In the genomic region with DNA sequence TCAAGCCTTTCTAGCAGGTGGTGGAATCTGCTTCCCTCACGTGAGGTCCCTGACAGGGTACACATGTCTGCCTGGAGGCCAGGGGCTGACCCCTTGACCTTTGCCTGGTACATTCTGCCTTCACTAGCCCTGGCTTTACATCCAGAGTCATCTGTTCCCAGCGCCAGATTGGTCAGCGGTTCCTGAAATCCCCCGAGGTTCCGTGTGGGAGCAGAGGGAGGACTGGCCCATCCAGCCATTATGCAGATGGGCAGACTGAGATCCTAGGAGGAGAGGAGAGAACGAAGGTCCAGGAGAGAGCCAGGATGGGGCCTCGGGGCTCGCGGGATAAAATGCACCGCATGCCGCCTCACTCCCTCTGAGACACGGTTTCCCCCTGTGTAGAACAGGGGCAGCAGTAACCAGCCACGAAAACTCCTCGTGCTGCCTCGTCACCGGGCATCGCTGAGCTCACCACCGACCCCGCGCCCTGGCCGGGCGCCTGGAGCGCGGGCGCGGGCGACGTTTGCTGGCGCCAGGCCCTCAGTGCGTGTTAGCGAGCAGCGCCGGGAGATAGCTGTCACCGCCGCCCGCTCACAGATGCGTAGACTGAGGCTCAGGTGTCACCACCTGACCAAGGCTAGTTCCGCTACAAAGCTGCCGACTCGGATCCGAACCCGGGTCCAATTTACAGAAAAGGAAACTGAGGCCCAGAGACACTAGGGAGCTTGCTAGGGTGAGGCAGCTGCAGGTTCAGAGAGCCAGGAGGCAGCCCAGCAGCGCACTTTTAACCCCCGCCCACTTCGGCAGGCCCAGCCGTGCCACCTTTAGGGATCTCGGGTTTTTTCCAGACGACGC, we compare ENCODE assay signal across 8 cellular contexts. TPM values are rescaled to one million over a fixed set of nuclear protein-coding genes. Genes with fewer than 3 reads are reported as not detected.
DNase-seq lines count a peak whose midpoint lies in the region; ATAC-seq and TF ChIP-seq lines count a peak whose summit lies in the region.

No MANE protein-coding gene starts in this region.

- no peak for DNase-seq in astrocyte of the spinal cord (ENCODE audit: low read depth, low spot score)
- peak in 1 of 2 donors; percentile 87 for DNase-seq in left lung
- no peak for DNase-seq in hippocampal formation (lab: John Stamatoyannopoulos, UW)
- DNase-seq in NCI-H1436 (lab: John Stamatoyannopoulos, UW) = no peak

- ATAC-seq in GM19372 (IDR thresholded peaks at IDR 0.05; ENCODE audit: low read depth, unreplicated experiment) = peak; percentile 2
- peak; percentile 0 for ATAC-seq in left lung

- in situ Hi-C loops in astrocyte of the spinal cord (cut with HindIII; ENCODE audit: low sequenced_read_pairs) = no loop called here

- TF ChIP-seq CTCF in astrocyte of the spinal cord (IDR thresholded peaks at IDR 0.05; ENCODE audit: low read depth, low read length) (no peak), left lung (IDR thresholded peaks at IDR 0.05) (no peak)

- no peaks in the 10 kb centered on the region for H3K9me3 ChIP-seq in BLaER1 treated with 17β-estradiol and CSF1 and Interleukin-3, amounts not matched to agents 10 nM and 100 nM (replicated peaks in 1 of 11)
- H3K9me3 ChIP-seq in HUES64 (ENCODE audit: insufficient read depth, low read depth, low read length) (no peaks in the 10 kb centered on the region), left lung (no peaks in the 10 kb centered on the region), thymus (ENCODE audit: control insufficient read depth) (no peaks in the 10 kb centered on the region)

- peaks cover 46 to 78% (median 65%) of the 10 kb centered on the region in 10 experiments for H3K4me1 ChIP-seq in BLaER1 treated with 17β-estradiol and CSF1 and Interleukin-3, amounts not matched to agents 10 nM and 100 nM
- H3K4me1 ChIP-seq in HUES64 (ENCODE audit: insufficient read depth, low read length) = peaks cover 18% of the 10 kb centered on the region
- peaks cover 30 to 77% of the 10 kb centered on the region in 2 donors for H3K4me1 ChIP-seq in left lung
- H3K4me1 ChIP-seq in thymus (ENCODE audit: control insufficient read depth, insufficient read depth, low read length) = peaks cover 44% of the 10 kb centered on the region

- no peaks in the 10 kb centered on the region; a peak in 1 of 22 replicates for H3K36me3 ChIP-seq in BLaER1 treated with 17β-estradiol and CSF1 and Interleukin-3, amounts not matched to agents 10 nM and 100 nM
- H3K36me3 ChIP-seq in HUES64 (ENCODE audit: insufficient read depth, low read length) (no peaks in the 10 kb centered on the region), left lung (no peaks in the 10 kb centered on the region), thymus (ENCODE audit: control insufficient read depth, insufficient read depth) (no peaks in the 10 kb centered on the region)

- intact Hi-C loops in left lung (cut with DNase I) = no loop called here

- peaks cover 9 to 19% (median 15%) of the 10 kb centered on the region in 11 experiments; a peak in 20 of 22 replicates for H3K27me3 ChIP-seq in BLaER1 treated with 17β-estradiol and CSF1 and Interleukin-3, amounts not matched to agents 10 nM and 100 nM
- H3K27me3 ChIP-seq in HUES64 (ENCODE audit: insufficient read depth, low read length) = peaks cover 24% of the 10 kb centered on the region
- no peaks in the 10 kb centered on the region for H3K27me3 ChIP-seq in left lung
- H3K27me3 ChIP-seq in thymus (ENCODE audit: control insufficient read depth, insufficient read depth) = peaks cover 3% of the 10 kb centered on the region

- H3K9ac ChIP-seq in BLaER1 treated with 17β-estradiol and CSF1 and Interleukin-3, amounts not matched to agents 10 nM and 100 nM = peak overlapping the region; percentile 36 to 95 (median 86); a peak in 21 of 22 replicates
- H3K9ac ChIP-seq in HUES64 (ENCODE audit: low read depth, low read length) = no peak overlapping the region

- H3K4me3 ChIP-seq in BLaER1 treated with 17β-estradiol and CSF1 and Interleukin-3, amounts not matched to agents 10 nM and 100 nM = peak overlapping the region; percentile 84 to 99 (median 92)
- H3K4me3 ChIP-seq in HUES64 (ENCODE audit: low read length) = peak overlapping the region; percentile 87
- peak overlapping the region; percentile 39 for H3K4me3 ChIP-seq in astrocyte of the spinal cord (ENCODE audit: low read depth, low read length)
- peak overlapping the region; percentile 82 to 99 for H3K4me3 ChIP-seq in left lung
- peak overlapping the region; percentile 98 for H3K4me3 ChIP-seq in thymus (ENCODE audit: low read length)

- H3K4me2 ChIP-seq in BLaER1 treated with 17β-estradiol and CSF1 and Interleukin-3, amounts not matched to agents 10 nM and 100 nM = peak overlapping the region; percentile 78 to 100 (median 91)

- H4K20me1 ChIP-seq in BLaER1 treated with 17β-estradiol and CSF1 and Interleukin-3, amounts not matched to agents 10 nM and 100 nM = peaks cover 21 to 49% (median 36%) of the 10 kb centered on the region in 11 experiments; a peak in 20 of 22 replicates

- WGBS in HUES64 = 51% methylated on average over 49 of the region's 49 CpGs
- WGBS in thymus = 27% methylated on average over 49 of the region's 49 CpGs

- H3K27ac ChIP-seq in BLaER1 treated with 17β-estradiol and CSF1 and Interleukin-3, amounts not matched to agents 10 nM and 100 nM = peak overlapping the region in 3 of 11 experiments; percentile 29 to 91 (median 45); a peak in 4 of 22 replicates
- H3K27ac ChIP-seq in HUES64 (ENCODE audit: low read depth, low read length) (no peak overlapping the region), left lung (peak overlapping the region; percentile 41 to 93), thymus (ENCODE audit: low read depth) (peak overlapping the region; percentile 78)

RNA-seq across cellular contexts. Expression of a gene that starts 0.8 kb away (rescaled TPM):
- 22.3 TPM for polyA plus RNA-seq in HUES64 (2013, experiment 1 of 2)
- 24.4 TPM for polyA plus RNA-seq in HUES64 (2013, experiment 2 of 2)
- 100 to 1,000 TPM in 1 of 2 donors, 10 to 100 TPM in 1; 62.5 to 101 TPM for total RNA-seq in left lung
- polyA plus RNA-seq in thymus = 33.4 TPM

RNA-seq across cellular contexts. Expression of a gene that starts 30.5 kb away (rescaled TPM):
- 7.9 TPM for polyA plus RNA-seq in HUES64 (2013, experiment 1 of 2)
- 8.5 TPM for polyA plus RNA-seq in HUES64 (2013, experiment 2 of 2)
- 10 to 100 TPM in 1 of 2 donors, 1 to 10 TPM in 1; 7.4 to 16.9 TPM for total RNA-seq in left lung
- polyA plus RNA-seq in thymus = 4.8 TPM

Comparison
In these comparisons a context has a peak if more than half of its experiments do, and no peak if none do; other contexts are left out.
1. H3K4me3 ChIP-seq: peak in every context shown above with its lines; median percentile 98 in thymus; 92 in BLaER1 treated with 17β-estradiol and CSF1 and Interleukin-3, amounts not matched to agents 10 nM and 100 nM; 90 in left lung; 87 in HUES64; 39 in astrocyte of the spinal cord.